Comparison of ENCODE assay signal across 1 cellular context in genomic region chr3:194816748-194817591, GRCh38.
A peak's percentile ranks its signal among the peaks of the same experiment; 100 is the strongest.
TF ChIP-seq lines count a peak whose summit lies in the region.

No MANE protein-coding gene starts in this region.

TF ChIP-seq in HEK293, 187 proteins besides CTCF, POLR2A, EP300 and RAD21 (continued from another document):
- TF ChIP-seq, protein P1, sequence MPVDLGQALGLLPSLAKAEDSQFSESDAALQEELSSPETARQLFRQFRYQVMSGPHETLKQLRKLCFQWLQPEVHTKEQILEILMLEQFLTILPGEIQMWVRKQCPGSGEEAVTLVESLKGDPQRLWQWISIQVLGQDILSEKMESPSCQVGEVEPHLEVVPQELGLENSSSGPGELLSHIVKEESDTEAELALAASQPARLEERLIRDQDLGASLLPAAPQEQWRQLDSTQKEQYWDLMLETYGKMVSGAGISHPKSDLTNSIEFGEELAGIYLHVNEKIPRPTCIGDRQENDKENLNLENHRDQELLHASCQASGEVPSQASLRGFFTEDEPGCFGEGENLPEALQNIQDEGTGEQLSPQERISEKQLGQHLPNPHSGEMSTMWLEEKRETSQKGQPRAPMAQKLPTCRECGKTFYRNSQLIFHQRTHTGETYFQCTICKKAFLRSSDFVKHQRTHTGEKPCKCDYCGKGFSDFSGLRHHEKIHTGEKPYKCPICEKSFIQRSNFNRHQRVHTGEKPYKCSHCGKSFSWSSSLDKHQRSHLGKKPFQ (tag by site-specific recombination; IDR thresholded peaks at IDR 0.05) = peak; percentile 58; the same call in 1 of the 2 replicates
- TF ChIP-seq ZNF768 (tag by site-specific recombination; IDR thresholded peaks at IDR 0.05) = no peak
- no peak for TF ChIP-seq ZNF202 (tag by site-specific recombination; IDR thresholded peaks at IDR 0.05; ENCODE audit: borderline replicate concordance)
- TF ChIP-seq ZNF157 (tag by site-specific recombination; IDR thresholded peaks at IDR 0.05) = no peak
- TF ChIP-seq KLF10 (tag by site-specific recombination; IDR thresholded peaks at IDR 0.05) = no peak
- TF ChIP-seq, protein P2, sequence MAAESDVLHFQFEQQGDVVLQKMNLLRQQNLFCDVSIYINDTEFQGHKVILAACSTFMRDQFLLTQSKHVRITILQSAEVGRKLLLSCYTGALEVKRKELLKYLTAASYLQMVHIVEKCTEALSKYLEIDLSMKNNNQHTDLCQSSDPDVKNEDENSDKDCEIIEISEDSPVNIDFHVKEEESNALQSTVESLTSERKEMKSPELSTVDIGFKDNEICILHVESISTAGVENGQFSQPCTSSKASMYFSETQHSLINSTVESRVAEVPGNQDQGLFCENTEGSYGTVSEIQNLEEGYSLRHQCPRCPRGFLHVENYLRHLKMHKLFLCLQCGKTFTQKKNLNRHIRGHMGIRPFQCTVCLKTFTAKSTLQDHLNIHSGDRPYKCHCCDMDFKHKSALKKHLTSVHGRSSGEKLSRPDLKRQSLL (tag by site-specific recombination; IDR thresholded peaks at IDR 0.05) = no peak
- TF ChIP-seq ZIC2 (tag by site-specific recombination; IDR thresholded peaks at IDR 0.05) = 0 out of 2 replicates have a peak, but pooled peaks have one; percentile 25
- no peak for TF ChIP-seq ZNF114 (tag by site-specific recombination; IDR thresholded peaks at IDR 0.05)
- 0 out of 2 replicates have a peak, but pooled peaks have one; percentile 24 for TF ChIP-seq ZBTB17 (tag by site-specific recombination; IDR thresholded peaks at IDR 0.05)
- no peak for TF ChIP-seq ZNF138 (tag by site-specific recombination; IDR thresholded peaks at IDR 0.05; ENCODE audit: borderline replicate concordance)
- TF ChIP-seq, protein P3, sequence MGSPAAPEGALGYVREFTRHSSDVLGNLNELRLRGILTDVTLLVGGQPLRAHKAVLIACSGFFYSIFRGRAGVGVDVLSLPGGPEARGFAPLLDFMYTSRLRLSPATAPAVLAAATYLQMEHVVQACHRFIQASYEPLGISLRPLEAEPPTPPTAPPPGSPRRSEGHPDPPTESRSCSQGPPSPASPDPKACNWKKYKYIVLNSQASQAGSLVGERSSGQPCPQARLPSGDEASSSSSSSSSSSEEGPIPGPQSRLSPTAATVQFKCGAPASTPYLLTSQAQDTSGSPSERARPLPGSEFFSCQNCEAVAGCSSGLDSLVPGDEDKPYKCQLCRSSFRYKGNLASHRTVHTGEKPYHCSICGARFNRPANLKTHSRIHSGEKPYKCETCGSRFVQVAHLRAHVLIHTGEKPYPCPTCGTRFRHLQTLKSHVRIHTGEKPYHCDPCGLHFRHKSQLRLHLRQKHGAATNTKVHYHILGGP (tag by site-specific recombination; IDR thresholded peaks at IDR 0.05) = no peak
- TF ChIP-seq ZNF843 (tag by site-specific recombination; IDR thresholded peaks at IDR 0.05) = peak; percentile 59; the same call in 1 of the 2 replicates
- peak; percentile 53; the same call in 1 of the 2 replicates for TF ChIP-seq ZFHX2 (tag by site-specific recombination; conservative IDR thresholded peaks at IDR 0.05)
- TF ChIP-seq ZSCAN4 (tag by site-specific recombination; IDR thresholded peaks at IDR 0.05) = no peak
- no peak for TF ChIP-seq ZBTB8A (tag by site-specific recombination; IDR thresholded peaks at IDR 0.05)
- TF ChIP-seq, protein P4, sequence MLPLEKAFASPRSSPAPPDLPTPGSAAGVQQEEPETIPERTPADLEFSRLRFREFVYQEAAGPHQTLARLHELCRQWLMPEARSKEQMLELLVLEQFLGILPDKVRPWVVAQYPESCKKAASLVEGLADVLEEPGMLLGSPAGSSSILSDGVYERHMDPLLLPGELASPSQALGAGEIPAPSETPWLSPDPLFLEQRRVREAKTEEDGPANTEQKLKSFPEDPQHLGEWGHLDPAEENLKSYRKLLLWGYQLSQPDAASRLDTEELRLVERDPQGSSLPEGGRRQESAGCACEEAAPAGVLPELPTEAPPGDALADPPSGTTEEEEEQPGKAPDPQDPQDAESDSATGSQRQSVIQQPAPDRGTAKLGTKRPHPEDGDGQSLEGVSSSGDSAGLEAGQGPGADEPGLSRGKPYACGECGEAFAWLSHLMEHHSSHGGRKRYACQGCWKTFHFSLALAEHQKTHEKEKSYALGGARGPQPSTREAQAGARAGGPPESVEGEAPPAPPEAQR (tag by site-specific recombination; IDR thresholded peaks at IDR 0.05) = no peak
- TF ChIP-seq, protein P5, sequence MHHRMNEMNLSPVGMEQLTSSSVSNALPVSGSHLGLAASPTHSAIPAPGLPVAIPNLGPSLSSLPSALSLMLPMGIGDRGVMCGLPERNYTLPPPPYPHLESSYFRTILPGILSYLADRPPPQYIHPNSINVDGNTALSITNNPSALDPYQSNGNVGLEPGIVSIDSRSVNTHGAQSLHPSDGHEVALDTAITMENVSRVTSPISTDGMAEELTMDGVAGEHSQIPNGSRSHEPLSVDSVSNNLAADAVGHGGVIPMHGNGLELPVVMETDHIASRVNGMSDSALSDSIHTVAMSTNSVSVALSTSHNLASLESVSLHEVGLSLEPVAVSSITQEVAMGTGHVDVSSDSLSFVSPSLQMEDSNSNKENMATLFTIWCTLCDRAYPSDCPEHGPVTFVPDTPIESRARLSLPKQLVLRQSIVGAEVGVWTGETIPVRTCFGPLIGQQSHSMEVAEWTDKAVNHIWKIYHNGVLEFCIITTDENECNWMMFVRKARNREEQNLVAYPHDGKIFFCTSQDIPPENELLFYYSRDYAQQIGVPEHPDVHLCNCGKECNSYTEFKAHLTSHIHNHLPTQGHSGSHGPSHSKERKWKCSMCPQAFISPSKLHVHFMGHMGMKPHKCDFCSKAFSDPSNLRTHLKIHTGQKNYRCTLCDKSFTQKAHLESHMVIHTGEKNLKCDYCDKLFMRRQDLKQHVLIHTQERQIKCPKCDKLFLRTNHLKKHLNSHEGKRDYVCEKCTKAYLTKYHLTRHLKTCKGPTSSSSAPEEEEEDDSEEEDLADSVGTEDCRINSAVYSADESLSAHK (tag by site-specific recombination; IDR thresholded peaks at IDR 0.05) = peak; percentile 49; the same call in 1 of the 2 replicates
- TF ChIP-seq FEZF1 (tag by site-specific recombination; IDR thresholded peaks at IDR 0.05) = peak; percentile 83
- TF ChIP-seq ATF2 (tag by site-specific recombination; IDR thresholded peaks at IDR 0.05; ENCODE audit: low read depth) = no peak
- TF ChIP-seq, protein P6, sequence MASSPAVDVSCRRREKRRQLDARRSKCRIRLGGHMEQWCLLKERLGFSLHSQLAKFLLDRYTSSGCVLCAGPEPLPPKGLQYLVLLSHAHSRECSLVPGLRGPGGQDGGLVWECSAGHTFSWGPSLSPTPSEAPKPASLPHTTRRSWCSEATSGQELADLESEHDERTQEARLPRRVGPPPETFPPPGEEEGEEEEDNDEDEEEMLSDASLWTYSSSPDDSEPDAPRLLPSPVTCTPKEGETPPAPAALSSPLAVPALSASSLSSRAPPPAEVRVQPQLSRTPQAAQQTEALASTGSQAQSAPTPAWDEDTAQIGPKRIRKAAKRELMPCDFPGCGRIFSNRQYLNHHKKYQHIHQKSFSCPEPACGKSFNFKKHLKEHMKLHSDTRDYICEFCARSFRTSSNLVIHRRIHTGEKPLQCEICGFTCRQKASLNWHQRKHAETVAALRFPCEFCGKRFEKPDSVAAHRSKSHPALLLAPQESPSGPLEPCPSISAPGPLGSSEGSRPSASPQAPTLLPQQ (tag by site-specific recombination; IDR thresholded peaks at IDR 0.05) = no peak
- TF ChIP-seq ZFP69B (tag by site-specific recombination; IDR thresholded peaks at IDR 0.05) = no peak
- TF ChIP-seq PRDM6 (tag by site-specific recombination; IDR thresholded peaks at IDR 0.05) = peak; percentile 66
- no peak for TF ChIP-seq ZEB2 (tag by site-specific recombination; IDR thresholded peaks at IDR 0.05)
- TF ChIP-seq ZNF140 (tag by site-specific recombination; IDR thresholded peaks at IDR 0.05) = no peak
- no peak for TF ChIP-seq ZFP3 (tag by site-specific recombination; IDR thresholded peaks at IDR 0.05; ENCODE audit: low read depth)
- TF ChIP-seq ZNF16 (tag by site-specific recombination; IDR thresholded peaks at IDR 0.05; ENCODE audit: low read depth) = no peak
- TF ChIP-seq ZNF785 (tag by site-specific recombination; IDR thresholded peaks at IDR 0.05) = no peak
- TF ChIP-seq ZNF548 (tag by site-specific recombination; IDR thresholded peaks at IDR 0.05) = no peak
- TF ChIP-seq ZNF76 (tag by site-specific recombination; IDR thresholded peaks at IDR 0.05; ENCODE audit: borderline replicate concordance, low read depth) = no peak
- TF ChIP-seq ZSCAN30 (tag by site-specific recombination; IDR thresholded peaks at IDR 0.05) = 0 out of 2 replicates have a peak, but pooled peaks have one; percentile 6
- TF ChIP-seq ZNF544 (tag by site-specific recombination; IDR thresholded peaks at IDR 0.05) = no peak
- TF ChIP-seq ZNF658 (tag by site-specific recombination; IDR thresholded peaks at IDR 0.05) = no peak
- peak; percentile 45 for TF ChIP-seq PRDM10 (tag by site-specific recombination; IDR thresholded peaks at IDR 0.05)
- TF ChIP-seq ELK4 (IDR thresholded peaks at IDR 0.05; ENCODE audit: borderline replicate concordance, low read depth, low read length) = no peak
